8 cellular contexts compared by ENCODE assay signal in the genomic region with DNA sequence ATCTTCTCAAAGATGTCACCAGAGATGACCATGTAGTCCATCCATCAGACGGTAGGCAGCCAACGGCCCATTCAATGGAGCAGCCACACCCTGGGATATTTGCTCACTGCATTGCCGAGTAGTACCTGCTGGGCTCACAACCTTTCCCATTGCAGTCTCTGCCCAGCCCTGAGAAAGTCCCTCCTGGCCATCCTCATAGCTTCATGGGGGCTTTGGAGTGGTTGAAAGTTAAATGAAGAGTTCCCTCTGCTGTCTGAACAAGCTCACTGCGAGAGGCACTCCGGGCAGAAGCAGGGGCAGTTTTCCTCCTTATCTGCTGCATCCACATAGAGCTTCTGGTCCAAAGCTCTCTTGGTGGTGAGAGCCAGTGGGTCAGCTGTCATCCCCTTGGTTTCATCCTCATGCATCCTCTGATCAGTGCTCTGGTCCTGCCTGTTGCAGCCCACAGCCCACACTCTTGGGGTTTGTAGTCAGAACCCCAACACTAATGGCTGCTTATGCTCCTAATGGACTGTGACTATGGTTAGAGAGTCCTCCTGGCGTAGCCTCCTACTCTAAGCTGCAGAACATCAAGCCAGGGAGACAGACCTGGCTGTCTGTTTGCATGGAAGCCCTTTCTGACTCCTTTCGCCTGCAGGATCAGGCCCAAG. TPM values are rescaled to one million over a fixed set of nuclear protein-coding genes. Genes with fewer than 3 reads are reported as not detected.
DNase-seq lines count a peak whose midpoint lies in the region; ATAC-seq and TF ChIP-seq lines count a peak whose summit lies in the region.

No MANE protein-coding gene starts in this region.

- no peak overlapping the region for H3K27ac Mint-ChIP-seq in Calu3 (ENCODE audit: unreplicated experiment)

- ATAC-seq in HG03460 (IDR thresholded peaks at IDR 0.05; ENCODE audit: unreplicated experiment) (no peak), HG02642 (IDR thresholded peaks at IDR 0.05; ENCODE audit: poor library complexity, unreplicated experiment) (no peak)

- POLR2A ChIA-PET in HEK293T (lab: Yijun Ruan, JAX), result no interaction called here

- H3K9me3 Mint-ChIP-seq in Calu3 (ENCODE audit: low read depth, unreplicated experiment), result no peaks in the 10 kb centered on the region

- H3K79me2 ChIP-seq in OCI-LY3 (ENCODE audit: low read length), result no peaks in the 10 kb centered on the region

- no peak overlapping the region for H3K4me3 Mint-ChIP-seq in Calu3 (ENCODE audit: low read depth, unreplicated experiment)

- H2AFZ ChIP-seq in OCI-LY3 (ENCODE audit: low read depth, low read length), result no peak overlapping the region

- no peaks in the 10 kb centered on the region for H3K27me3 Mint-ChIP-seq in Calu3 (ENCODE audit: unreplicated experiment)

- DNase-seq in Calu3 (peak; percentile 41), HEK293T (ENCODE audit: extremely low spot score) (peak; percentile 56), cerebellar cortex (ENCODE audit: low spot score) (peak; percentile 10), myocyte (ENCODE audit: low read depth) (peak; percentile 47), foreskin melanocyte (no peak)

- H3K9me3 ChIP-seq in OCI-LY3 (ENCODE audit: insufficient read depth, low read length), result no peaks in the 10 kb centered on the region

- H3K4me3 ChIP-seq in OCI-LY3 (ENCODE audit: low read length), result no peak overlapping the region

- H3K36me3 ChIP-seq in OCI-LY3 (replicated peaks; ENCODE audit: low read depth, low read length), result no peaks in the 10 kb centered on the region

- peaks cover 44% of the 10 kb centered on the region for H3K27me3 ChIP-seq in OCI-LY3 (ENCODE audit: low read depth, low read length)

- TF ChIP-seq CTCF in Calu3 (IDR thresholded peaks at IDR 0.05; ENCODE audit: unreplicated experiment) (peak; percentile 44), OCI-LY3 (IDR thresholded peaks at IDR 0.05; ENCODE audit: low read depth, low read length) (peak; percentile 93)

- no peak overlapping the region for H3K4me2 ChIP-seq in OCI-LY3 (ENCODE audit: low read length)

- no peaks in the 10 kb centered on the region for H4K20me1 ChIP-seq in OCI-LY3 (ENCODE audit: insufficient read depth, low read length)

- CTCF ChIA-PET in Calu3 (lab: Charles Lee) (interaction anchor here (1.0 to 1.8 kb wide), 10 partner anchors 100 to 225 kb away, joined by 3 to 11 read pairs (median 5); a partner anchor contains a TSS), HEK293T (lab: Yijun Ruan, JAX) (interaction anchor here (0.7 to 2.6 kb wide), 20 partner anchors 9 to 501 kb away, joined by 3 to 23 read pairs (median 4); a partner anchor contains a TSS)

- no peak overlapping the region for H3K27ac ChIP-seq in OCI-LY3 (ENCODE audit: low read length)

- H3K9ac ChIP-seq in OCI-LY3 (ENCODE audit: low read length), result no peak overlapping the region

- peaks cover 40% of the 10 kb centered on the region for H3K4me1 Mint-ChIP-seq in Calu3 (ENCODE audit: low read depth, unreplicated experiment)

- no TSS peak for BruUV-seq in Calu3 (replicated peaks; lab: Mats Ljungman, UMichigan)

- peaks cover 10% of the 10 kb centered on the region for H3K36me3 Mint-ChIP-seq in Calu3 (ENCODE audit: insufficient read depth, unreplicated experiment)

- intact Hi-C loops in Calu3 (cut with micrococcal nuclease; ENCODE audit: unreplicated experiment), result loop anchor here (1.0 to 5.0 kb wide), 2 partner anchors 95 to 168 kb away; no protein-coding TSS in a partner anchor

- peaks cover 52% of the 10 kb centered on the region for H3K4me1 ChIP-seq in OCI-LY3 (ENCODE audit: low read length)

TF ChIP-seq in HEK293T, 16 proteins besides CTCF, POLR2A, EP300 and RAD21:
- no peak for TF ChIP-seq NFRKB (IDR thresholded peaks at IDR 0.05)
- TF ChIP-seq ZNF384 (IDR thresholded peaks at IDR 0.05), result no peak
- no peak for TF ChIP-seq FOXK2 (IDR thresholded peaks at IDR 0.05)
- no peak for TF ChIP-seq SP1 (IDR thresholded peaks at IDR 0.05)
- TF ChIP-seq L3MBTL2 (conservative IDR thresholded peaks at IDR 0.05), result no peak

RNA-seq across cellular contexts. Expression of a gene that starts 23.3 kb away (rescaled TPM):
- total RNA-seq in Calu3 (2022), result not detected in 2 replicates
- total RNA-seq in myocyte, result not detected in 2 replicates
- not detected for polyA plus RNA-seq in myocyte (2012)
